16 cellular contexts compared by ENCODE assay signal in genomic region chr10:49007128-49007527, GRCh38.
DNase-seq lines count a peak whose midpoint lies in the region; ATAC-seq and TF ChIP-seq lines count a peak whose summit lies in the region.
"Had no signal": no experiment of that assay in that cellular context is flagged by ENCODE, and none has a peak within 500 bp of the region (broad histone marks: within the 10 kb centered on the region; RNA-seq: fewer than 3 reads in every experiment).

No MANE protein-coding gene starts in this region.

- no peak for TF ChIP-seq RAD21 in neural cell (conservative IDR thresholded peaks at IDR 0.05)

- H3K9ac ChIP-seq in BLaER1 (no peak overlapping the region), neural cell (ENCODE audit: low read length) (no peak overlapping the region)

- intact Hi-C loops in left cardiac atrium (cut with DNase I), result no loop called here

- H3K27ac Mint-ChIP-seq in glutamatergic neuron (ENCODE audit: unreplicated experiment), result peak overlapping the region; percentile 46
- H3K27ac Mint-ChIP-seq in chondrocyte (ENCODE audit: unreplicated experiment), result no peak overlapping the region
- H3K27ac Mint-ChIP-seq: CD4-positive, alpha-beta T cell had no signal

- H4K20me1 ChIP-seq in BLaER1 (peaks cover 9% of the 10 kb centered on the region; the same call in 1 of the 2 replicates), neural cell (ENCODE audit: insufficient read depth) (no peaks in the 10 kb centered on the region)

- H3K9me3 ChIP-seq in cardiac muscle cell (ENCODE audit: low read depth) (no peaks in the 10 kb centered on the region), BLaER1 (no peaks in the 10 kb centered on the region; the same call in 1 of the 2 replicates), neural cell (ENCODE audit: low read length) (no peaks in the 10 kb centered on the region)
- H3K9me3 ChIP-seq: HAP-1 had no signal

- H3K4me3 ChIP-seq in cardiac muscle cell (no peak overlapping the region), BLaER1 (no peak overlapping the region), neural cell (ENCODE audit: low read length) (no peak overlapping the region)
- H3K4me3 ChIP-seq: HAP-1 had no signal

- no peak overlapping the region for H2AFZ ChIP-seq in neural cell (ENCODE audit: low read depth, low read length)

- H3K79me2 ChIP-seq in neural cell (replicated peaks; ENCODE audit: insufficient read depth, low read length), result no peaks in the 10 kb centered on the region

- H3K27me3 Mint-ChIP-seq in glutamatergic neuron (ENCODE audit: unreplicated experiment) (no peaks in the 10 kb centered on the region), chondrocyte (ENCODE audit: low read depth) (peaks cover 4% of the 10 kb centered on the region)
- H3K27me3 Mint-ChIP-seq: CD4-positive, alpha-beta T cell had no signal

- TF ChIP-seq CTCF in cardiac muscle cell (IDR thresholded peaks at IDR 0.05; ENCODE audit: low read depth, low read length) (no peak), glutamatergic neuron (IDR thresholded peaks at IDR 0.05; ENCODE audit: partially characterized antibody, unreplicated experiment) (no peak), neural cell (IDR thresholded peaks at IDR 0.05; ENCODE audit: poor library complexity, severe bottlenecking) (no peak), chondrocyte (IDR thresholded peaks at IDR 0.05) (no peak)

- H3K9me3 Mint-ChIP-seq in glutamatergic neuron (ENCODE audit: unreplicated experiment) (peaks cover 9% of the 10 kb centered on the region), chondrocyte (ENCODE audit: low read depth) (no peaks in the 10 kb centered on the region)
- H3K9me3 Mint-ChIP-seq: CD4-positive, alpha-beta T cell had no signal

- ATAC-seq in left cardiac atrium, result no peak
- no peak for ATAC-seq in HG02970 (IDR thresholded peaks at IDR 0.05; ENCODE audit: low FRiP score, unreplicated experiment)
- ATAC-seq: HepG2 had no signal

- H3K27me3 ChIP-seq in cardiac muscle cell (no peaks in the 10 kb centered on the region), BLaER1 (no peaks in the 10 kb centered on the region), neural cell (ENCODE audit: insufficient read depth, low read depth, low read length) (no peaks in the 10 kb centered on the region)

- no peak overlapping the region for H3K4me3 Mint-ChIP-seq in glutamatergic neuron (ENCODE audit: unreplicated experiment)
- H3K4me3 Mint-ChIP-seq in chondrocyte (ENCODE audit: unreplicated experiment), result no peak overlapping the region
- H3K4me3 Mint-ChIP-seq: CD4-positive, alpha-beta T cell had no signal

- peaks cover 14% of the 10 kb centered on the region for H3K4me1 ChIP-seq in cardiac muscle cell (ENCODE audit: low read depth)
- H3K4me1 ChIP-seq in BLaER1, result peaks cover 29% of the 10 kb centered on the region
- H3K4me1 ChIP-seq: HAP-1 had no signal

- H3K36me3 Mint-ChIP-seq in glutamatergic neuron (ENCODE audit: unreplicated experiment), result peaks cover 11% of the 10 kb centered on the region
- no peaks in the 10 kb centered on the region for H3K36me3 Mint-ChIP-seq in chondrocyte (ENCODE audit: low read depth)

- H3K4me2 ChIP-seq in BLaER1, result peak overlapping the region; percentile 87
- H3K4me2 ChIP-seq in neural cell (ENCODE audit: low read length), result no peak overlapping the region

- H3K36me3 ChIP-seq in cardiac muscle cell (no peaks in the 10 kb centered on the region), BLaER1 (no peaks in the 10 kb centered on the region), neural cell (ENCODE audit: insufficient read depth, low read length) (no peaks in the 10 kb centered on the region)
- H3K36me3 ChIP-seq: HAP-1 had no signal

- peak; percentile 80 for TF ChIP-seq EP300 in neural cell (conservative IDR thresholded peaks at IDR 0.05; ENCODE audit: poor library complexity, severe bottlenecking)

- H3F3A ChIP-seq in neural cell (ENCODE audit: insufficient read depth, low read length, poor library complexity, severe bottlenecking), result no peaks in the 10 kb centered on the region

- peak overlapping the region; percentile 39 for H3K27ac ChIP-seq in cardiac muscle cell
- no peak overlapping the region for H3K27ac ChIP-seq in BLaER1
- peak overlapping the region; percentile 8 for H3K27ac ChIP-seq in neural cell (ENCODE audit: low read length)

- DNase-seq in cardiac muscle cell (ENCODE audit: low read depth in 1 of 2, low spot score in 1 of 2), result no peak
- no peak for DNase-seq in left cardiac atrium
- no peak for DNase-seq in glutamatergic neuron
- no peak for DNase-seq in chondrocyte (ENCODE audit: low spot score)
- DNase-seq in DMS 273 treated with DMSO at 0.1 percent for 48 hours (lab: John Stamatoyannopoulos, UW), result no peak
- DNase-seq: 8988T; AML-193; C1 segment of cervical spinal cord; Calu3; CD4-positive, alpha-beta T cell; DMS79 had no signal

- H3K9me2 ChIP-seq in neural cell (ENCODE audit: insufficient read depth, low read length), result no peaks in the 10 kb centered on the region

- peaks cover 12% of the 10 kb centered on the region for H3K4me1 Mint-ChIP-seq in glutamatergic neuron (ENCODE audit: low read depth, unreplicated experiment)
- peaks cover 8% of the 10 kb centered on the region for H3K4me1 Mint-ChIP-seq in chondrocyte (ENCODE audit: low read depth)

TF ChIP-seq in neural cell, 6 proteins besides CTCF, POLR2A, EP300 and RAD21:
- TF ChIP-seq SMC3 (conservative IDR thresholded peaks at IDR 0.05; ENCODE audit: poor library complexity) (no peak), POLR2AphosphoS5 (IDR thresholded peaks at IDR 0.05) (peak; percentile 61)
